In genomic region chr2:201938151-201938815, GRCh38 we compare ENCODE assay signal across 19 cellular contexts.
A peak's percentile ranks its signal among the peaks of the same experiment; 100 is the strongest.
DNase-seq lines count a peak whose midpoint lies in the region; ATAC-seq and TF ChIP-seq lines count a peak whose summit lies in the region.
"Had no signal": no experiment of that assay in that cellular context is flagged by ENCODE, and none has a peak within 500 bp of the region (broad histone marks: within the 10 kb centered on the region; RNA-seq: fewer than 3 reads in every experiment).

No MANE protein-coding gene starts in this region.

- H3K27ac ChIP-seq in RWPE1 (no peak overlapping the region), osteoblast (ENCODE audit: low read depth, low read length) (peak overlapping the region; percentile 32)
- H3K27ac ChIP-seq: gastrocnemius medialis, upper lobe of right lung had no signal

- H3K27me3 ChIP-seq in osteoblast (ENCODE audit: insufficient read depth, low read length): peaks cover 2% of the 10 kb centered on the region
- H3K27me3 ChIP-seq: gastrocnemius medialis, upper lobe of right lung had no signal

- H3K4me1 ChIP-seq in osteoblast (ENCODE audit: insufficient read depth, low read length): peaks cover 23% of the 10 kb centered on the region
- H3K4me1 ChIP-seq: upper lobe of right lung had no signal

- no peaks in the 10 kb centered on the region for H4K20me1 ChIP-seq in osteoblast (ENCODE audit: insufficient read depth, low read length)

- ATAC-seq in GM19463 (IDR thresholded peaks at IDR 0.05; ENCODE audit: unreplicated experiment) (no peak), HG02798 (IDR thresholded peaks at IDR 0.05; ENCODE audit: poor library complexity, unreplicated experiment) (no peak)
- ATAC-seq: gastrocnemius medialis; left cardiac atrium; sciatic nerve; stimulated activated naive CD8-positive, alpha-beta T cell treated with anti-CD3 and anti-CD28 coated beads, Interleukin-15, Interleukin-2, amounts not matched to agents 100 U/mL and 50 U/mL, for 24 hours; upper lobe of right lung had no signal

- H3K4me3 ChIP-seq in fibroblast of mammary gland (ENCODE audit: control insufficient read depth, low read depth, low read length): no peak overlapping the region
- no peak overlapping the region for H3K4me3 ChIP-seq in osteoblast (ENCODE audit: insufficient read depth, low read length)
- H3K4me3 ChIP-seq: gastrocnemius medialis, upper lobe of right lung had no signal

- TF ChIP-seq CTCF in RWPE1 (conservative IDR thresholded peaks at IDR 0.05; ENCODE audit: low read depth) (no peak), fibroblast of mammary gland (conservative IDR thresholded peaks at IDR 0.05; ENCODE audit: control insufficient read depth, insufficient read depth, low read depth, low read length) (no peak), osteoblast (IDR thresholded peaks at IDR 0.05; ENCODE audit: extremely low read depth, low read depth, low read length) (no peak)

- CTCF ChIA-PET in RWPE1 (lab: Yijun Ruan, JAX): interaction anchor here (1.3 kb wide), 1 partner anchor 8 kb away, joined by 5 read pairs; no protein-coding TSS in a partner anchor

- no peaks in the 10 kb centered on the region for H3K36me3 ChIP-seq in osteoblast (ENCODE audit: insufficient read depth, low read length)
- H3K36me3 ChIP-seq: gastrocnemius medialis, upper lobe of right lung had no signal

- H3K4me2 ChIP-seq in osteoblast (ENCODE audit: insufficient read depth, low read length): peak overlapping the region; percentile 12

- peak; percentile 17 for DNase-seq in ELF-1 (ENCODE audit: low read depth, low spot score)
- DNase-seq in RWPE1 (ENCODE audit: low spot score): peak; percentile 11
- DNase-seq in fibroblast of mammary gland (ENCODE audit: low read depth): peak; percentile 19
- DNase-seq in osteoblast (ENCODE audit: insufficient read length, low spot score, missing footprints): no peak
- DNase-seq in epidermal melanocyte (ENCODE audit: insufficient read length, low spot score): no peak
- DNase-seq: activated CD4-positive, alpha-beta T cell treated with anti-CD3 and anti-CD28 coated beads, Interleukin-2, amount 10 ng/mL, durations not matched to agents 7 days and 5 days; activated CD8-positive, alpha-beta memory T cell treated with anti-CD3 and anti-CD28 coated beads, Interleukin-2, amount 50 U/mL, for 48 hours; activated gamma-delta T cell treated with Interleukin-2 at 50 U/mL for 16 hours; amygdala; gastrocnemius medialis; left cardiac atrium; NCI-H1417 treated with DMSO at 0.1 percent for 48 hours; nucleus accumbens; stimulated activated naive CD8-positive, alpha-beta T cell treated with anti-CD3 and anti-CD28 coated beads, Interleukin-15, Interleukin-2, amounts not matched to agents 100 U/mL and 50 U/mL, for 24 hours; SW 1271; upper lobe of right lung had no signal

- H2AFZ ChIP-seq in osteoblast (ENCODE audit: low read length): peak overlapping the region; percentile 26

- H3K9me3 ChIP-seq in osteoblast (ENCODE audit: low read depth, low read length): peaks cover 2% of the 10 kb centered on the region
- H3K9me3 ChIP-seq: gastrocnemius medialis, upper lobe of right lung had no signal

- H3K79me2 ChIP-seq in osteoblast (ENCODE audit: insufficient read depth, low read length): no peaks in the 10 kb centered on the region

- POLR2A ChIA-PET in RWPE1 (lab: Yijun Ruan, JAX; ENCODE audit: low non-redundant PET): no interaction called here

Comparison
In these comparisons a context has a peak if more than half of its experiments do, and no peak if none do; other contexts are left out.
1. DNase-seq: peak in ELF-1 (single experiment), RWPE1 (single experiment) and fibroblast of mammary gland (single experiment); none in osteoblast (single experiment) and epidermal melanocyte (single experiment).